In the genomic region with DNA sequence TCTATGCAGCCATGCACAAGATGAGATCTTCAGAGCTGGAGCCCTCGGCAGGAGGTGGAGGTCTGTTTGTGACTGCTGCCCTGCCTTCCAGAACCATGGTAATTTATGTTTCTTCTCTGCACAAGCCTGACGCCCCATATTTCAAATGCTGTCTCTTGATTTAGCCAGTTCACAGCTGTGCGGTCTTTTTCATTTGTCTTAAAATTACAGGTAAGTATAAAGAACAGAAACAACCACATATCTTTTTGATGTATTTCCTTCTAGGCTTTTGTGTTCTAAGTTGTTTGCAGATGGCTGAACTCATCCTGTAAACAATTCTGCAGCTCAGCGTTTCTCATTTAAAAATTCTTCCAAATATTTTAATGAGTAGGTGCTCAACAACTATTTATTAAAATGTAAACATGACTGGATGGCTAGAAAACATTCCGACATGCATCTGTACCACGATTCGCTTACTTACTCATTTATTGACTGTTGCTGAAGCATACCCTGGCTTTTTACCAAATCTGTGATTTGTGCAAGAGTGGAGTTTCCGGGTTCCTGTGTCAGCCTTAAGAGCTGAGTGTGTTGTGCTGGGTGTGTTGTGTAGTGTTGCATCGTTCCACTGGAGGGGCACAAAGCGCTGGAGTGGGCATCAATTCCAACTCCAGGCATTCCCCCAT, we compare ENCODE assay signal across 8 cellular contexts. TPM values are rescaled to one million over a fixed set of nuclear protein-coding genes. Genes with fewer than 3 reads are reported as not detected.
DNase-seq lines count a peak whose midpoint lies in the region; ATAC-seq and TF ChIP-seq lines count a peak whose summit lies in the region.

No MANE protein-coding gene starts in this region.

- H3K27me3 Mint-ChIP-seq in nephron progenitor cell (ENCODE audit: low read depth, poor library complexity) (peaks cover 2% of the 10 kb centered on the region), osteocyte (ENCODE audit: unreplicated experiment) (no peaks in the 10 kb centered on the region)

- peak overlapping the region; percentile 75 for H3K27ac Mint-ChIP-seq in nephron progenitor cell
- no peak overlapping the region for H3K27ac Mint-ChIP-seq in osteocyte (ENCODE audit: unreplicated experiment)

- H3K36me3 Mint-ChIP-seq in nephron progenitor cell (ENCODE audit: low read depth) (peaks cover 6% of the 10 kb centered on the region), osteocyte (ENCODE audit: unreplicated experiment) (peaks cover 9% of the 10 kb centered on the region)

- no peak for TF ChIP-seq CTCF in nephron progenitor cell (IDR thresholded peaks at IDR 0.05)
- TF ChIP-seq CTCF in osteocyte (IDR thresholded peaks at IDR 0.05), result no peak

- peak; percentile 13 for DNase-seq in GM03348 (ENCODE audit: low spot score)
- peak; percentile 19 for DNase-seq in LHCN-M2 (ENCODE audit: low read depth)
- peak; percentile 46 for DNase-seq in astrocyte of the hippocampus (ENCODE audit: low read depth, low spot score)
- DNase-seq in nephron progenitor cell, result peak; percentile 20
- DNase-seq in osteocyte (ENCODE audit: extremely low spot score, unreplicated experiment), result no peak
- no peak for DNase-seq in stimulated activated CD4-positive, alpha-beta T cell treated with anti-CD3 and anti-CD28 coated beads, Interleukin-4, amount 100 ng/mL, for 1 hour

- no peaks in the 10 kb centered on the region for H3K9me3 Mint-ChIP-seq in nephron progenitor cell
- no peaks in the 10 kb centered on the region for H3K9me3 Mint-ChIP-seq in osteocyte (ENCODE audit: unreplicated experiment)

- ATAC-seq in HG03097 (IDR thresholded peaks at IDR 0.05; ENCODE audit: low FRiP score, unreplicated experiment) (no peak), HG02938 (IDR thresholded peaks at IDR 0.05; ENCODE audit: unreplicated experiment) (no peak)

- H3K4me1 Mint-ChIP-seq in nephron progenitor cell (peaks cover 96% of the 10 kb centered on the region), osteocyte (ENCODE audit: unreplicated experiment) (peaks cover 47% of the 10 kb centered on the region)

- peak overlapping the region; percentile 12 for H3K4me3 Mint-ChIP-seq in nephron progenitor cell
- H3K4me3 Mint-ChIP-seq in osteocyte (ENCODE audit: unreplicated experiment), result no peak overlapping the region

RNA-seq across cellular contexts. Expression of a gene that starts 58.9 kb away (rescaled TPM):
- total RNA-seq in LHCN-M2 (2014; rRNA removed) (31.3 and 33.3 TPM in 2 replicates), osteocyte (41.1 and 52.7 TPM in 2 replicates)
- polyA plus RNA-seq in LHCN-M2 (2012), result 21.6 TPM

Comparison
In these comparisons a context has a peak if more than half of its experiments do, and no peak if none do; other contexts are left out.
1. DNase-seq: peak in GM03348 (single experiment), LHCN-M2 (single experiment), astrocyte of the hippocampus (single experiment) and nephron progenitor cell (single experiment); none in osteocyte (single experiment) and stimulated activated CD4-positive, alpha-beta T cell treated with anti-CD3 and anti-CD28 coated beads, Interleukin-4, amount 100 ng/mL, for 1 hour (single experiment).